ENCODE assay signal across 1 cellular context in genomic region chr3:101676765-101677435, GRCh38.
TF ChIP-seq lines count a peak whose summit lies in the region.

Gene ZBTB11 (minus strand): TSS chr3:101677132. CDS start chr3:101676914, 218 bp downstream.

TF ChIP-seq in K562, 482 proteins besides CTCF, POLR2A, EP300 and RAD21 (continued from another document and continues in another):
- no peak for TF ChIP-seq HSF4 (CRISPR knock-in tag; IDR thresholded peaks at IDR 0.05; ENCODE audit: borderline replicate concordance)
- no peak for TF ChIP-seq HINFP (tag; conservative IDR thresholded peaks at IDR 0.05; ENCODE audit: low read depth)
- no peak for TF ChIP-seq HDAC6 (IDR thresholded peaks at IDR 0.05; ENCODE audit: low read depth, low read length)
- peak; percentile 91 for TF ChIP-seq CREB1 (IDR thresholded peaks at IDR 0.05)
- TF ChIP-seq CREB1 (CRISPR knock-in tag; IDR thresholded peaks at IDR 0.05) = peak; percentile 94
- TF ChIP-seq HIVEP1 (CRISPR knock-in tag; IDR thresholded peaks at IDR 0.05) = no peak
- no peak for TF ChIP-seq ZHX1 (conservative IDR thresholded peaks at IDR 0.05; ENCODE audit: low read length)
- TF ChIP-seq MAFG (tag; conservative IDR thresholded peaks at IDR 0.05) = no peak
- TF ChIP-seq CGGBP1 (CRISPR knock-in tag; IDR thresholded peaks at IDR 0.05) = no peak
- TF ChIP-seq KLF6 (CRISPR knock-in tag; IDR thresholded peaks at IDR 0.05; ENCODE audit: borderline replicate concordance) = no peak
- no peak for TF ChIP-seq PURB (CRISPR knock-in tag; IDR thresholded peaks at IDR 0.05; ENCODE audit: low read depth)
- TF ChIP-seq ETS1 (conservative IDR thresholded peaks at IDR 0.05; ENCODE audit: control insufficient read depth, low read depth, low read length) = peak; percentile 66; the same call in 1 of the 2 replicates
- no peak for TF ChIP-seq PHB2 (IDR thresholded peaks at IDR 0.05; ENCODE audit: low read depth)
- TF ChIP-seq JUNB (CRISPR knock-in tag; conservative IDR thresholded peaks at IDR 0.05) = no peak
- TF ChIP-seq MTA2 (IDR thresholded peaks at IDR 0.05; ENCODE audit: low read depth) = no peak
- TF ChIP-seq BRF1 (IDR thresholded peaks at IDR 0.05; ENCODE audit: borderline replicate concordance, extremely low read depth, insufficient read length) = no peak
- TF ChIP-seq L3MBTL2 (IDR thresholded peaks at IDR 0.05) = no peak
- TF ChIP-seq ELF1 (tag; IDR thresholded peaks at IDR 0.05) = no peak
- no peak for TF ChIP-seq ZNF583 (CRISPR knock-in tag; IDR thresholded peaks at IDR 0.05)
- TF ChIP-seq ZNF165 (CRISPR knock-in tag; IDR thresholded peaks at IDR 0.05; ENCODE audit: borderline replicate concordance) = no peak
- no peak for TF ChIP-seq CLOCK (CRISPR knock-in tag; IDR thresholded peaks at IDR 0.05; ENCODE audit: borderline replicate concordance)
- TF ChIP-seq ZNF280B (CRISPR knock-in tag; IDR thresholded peaks at IDR 0.05) = no peak
- TF ChIP-seq PKNOX1 (IDR thresholded peaks at IDR 0.05) = peak; percentile 82
- TF ChIP-seq TOE1 (IDR thresholded peaks at IDR 0.05; ENCODE audit: borderline replicate concordance) = peak; percentile 47; the same call in 1 of the 2 replicates
- no peak for TF ChIP-seq TOE1 (CRISPR knock-in tag; IDR thresholded peaks at IDR 0.05; ENCODE audit: borderline replicate concordance, low read depth)
- peak; percentile 71 for TF ChIP-seq ETV1 (tag; conservative IDR thresholded peaks at IDR 0.05; ENCODE audit: low read depth)
- no peak for TF ChIP-seq MCM2 (IDR thresholded peaks at IDR 0.05; ENCODE audit: low read depth)
- no peak for TF ChIP-seq ARID1B (IDR thresholded peaks at IDR 0.05)
- no peak for TF ChIP-seq CREB5 (CRISPR knock-in tag; IDR thresholded peaks at IDR 0.05)
- TF ChIP-seq ZNF592 (IDR thresholded peaks at IDR 0.05) = no peak
- TF ChIP-seq EP400 (IDR thresholded peaks at IDR 0.05) = peak; percentile 76
- TF ChIP-seq GABPA (tag; conservative IDR thresholded peaks at IDR 0.05; ENCODE audit: low read depth) = peak; percentile 97
- peak in 1 of 2 experiments; percentile 66; a peak in 1 of 4 replicates for TF ChIP-seq RCOR1 (IDR thresholded peaks at IDR 0.05; ENCODE audit: borderline replicate concordance in 1 of 2, low read depth in 2 of 2, low read length in 2 of 2)
- TF ChIP-seq NR1H2 (CRISPR knock-in tag; IDR thresholded peaks at IDR 0.05) = no peak
- TF ChIP-seq RBM22 (IDR thresholded peaks at IDR 0.05; ENCODE audit: low read depth, low read length, poor library complexity, severe bottlenecking) = peak; percentile 80
- TF ChIP-seq GABPB1 (CRISPR knock-in tag; IDR thresholded peaks at IDR 0.05) = peak; percentile 99
- TF ChIP-seq TBP (optimal IDR thresholded peaks at IDR 0.05; ENCODE audit: low read depth, low read length) = peak; percentile 74
- TF ChIP-seq NEUROD1 (IDR thresholded peaks at IDR 0.05; ENCODE audit: borderline replicate concordance, low read depth, low read length, partially characterized antibody) = peak; percentile 19
- TF ChIP-seq ZNF197 (CRISPR knock-in tag; IDR thresholded peaks at IDR 0.05; ENCODE audit: low read depth) = no peak
- no peak for TF ChIP-seq ZNF639 (CRISPR knock-in tag; conservative IDR thresholded peaks at IDR 0.05 in 1 of 2, IDR thresholded peaks at IDR 0.05 in 1 of 2)
- TF ChIP-seq NFIC (IDR thresholded peaks at IDR 0.05) = peak; percentile 27; the same call in 1 of the 2 replicates
- no peak for TF ChIP-seq TFAM (CRISPR knock-in tag; conservative IDR thresholded peaks at IDR 0.05)
- no peak for TF ChIP-seq RBM15 (IDR thresholded peaks at IDR 0.05; ENCODE audit: insufficient read depth, low read length)
- TF ChIP-seq MEF2A (IDR thresholded peaks at IDR 0.05; ENCODE audit: control insufficient read depth, low read depth, low read length) = no peak
- no peak for TF ChIP-seq GATAD2B (IDR thresholded peaks at IDR 0.05; ENCODE audit: borderline replicate concordance)
- no peak for TF ChIP-seq ZFP1 (CRISPR knock-in tag; IDR thresholded peaks at IDR 0.05)
